Comparison of ENCODE assay signal across 21 cellular contexts in genomic region chr12:11824069-11824468, GRCh38.
DNase-seq lines count a peak whose midpoint lies in the region; ATAC-seq, FAIRE-seq and TF ChIP-seq lines count a peak whose summit lies in the region.
"Had no signal": no experiment of that assay in that cellular context is flagged by ENCODE, and none has a peak within 500 bp of the region (broad histone marks: within the 10 kb centered on the region; RNA-seq: fewer than 3 reads in every experiment).

No MANE protein-coding gene starts in this region.

- no peak overlapping the region; the same call in 1 of the 2 replicates for H4K8ac ChIP-seq in H1 (ENCODE audit: extremely low read depth, insufficient read depth, low read length)

- CTCF ChIA-PET in OCI-LY7 (lab: Charles Lee; ENCODE audit: unreplicated experiment) (no interaction called here), H1 (lab: Charles Lee; ENCODE audit: partially characterized antibody) (no interaction called here)

- no peak for TF ChIP-seq RAD21 in H1 (IDR thresholded peaks at IDR 0.05 in 1 of 2, conservative IDR thresholded peaks at IDR 0.05 in 1 of 2; ENCODE audit: low read depth in 2 of 2, low read length in 2 of 2)

- H3K27ac ChIP-seq in OCI-LY7 (ENCODE audit: low read depth, low read length, poor library complexity, severe bottlenecking): no peak overlapping the region
- H3K27ac ChIP-seq in H1 (ENCODE audit: low read depth, low read length): no peak overlapping the region
- H3K27ac ChIP-seq in smooth muscle cell (ENCODE audit: low read depth): peak overlapping the region; percentile 91
- H3K27ac ChIP-seq: body of pancreas, right atrium auricular region, upper lobe of right lung had no signal

- no peak overlapping the region for H2AFZ ChIP-seq in OCI-LY7 (ENCODE audit: low read length)
- no peak overlapping the region for H2AFZ ChIP-seq in H1 (ENCODE audit: low read length)
- no peak overlapping the region for H2AFZ ChIP-seq in smooth muscle cell (ENCODE audit: low read depth)

- peak overlapping the region; percentile 54 for H3K27ac Mint-ChIP-seq in activated T-cell treated with anti-CD3 and anti-CD28 coated beads, Interleukin-2, amount 50 U/mL, for 24 hours
- H3K27ac Mint-ChIP-seq: CD8-positive, alpha-beta T cell had no signal

- ATAC-seq in activated T-cell treated with anti-CD3 and anti-CD28 coated beads, Interleukin-2, amount 50 U/mL, for 4 hours: no peak
- ATAC-seq in HG03025 (IDR thresholded peaks at IDR 0.05; ENCODE audit: low FRiP score, unreplicated experiment): no peak
- ATAC-seq: body of pancreas; CD8-positive, alpha-beta T cell; left cardiac atrium; upper lobe of right lung had no signal

- no peak overlapping the region for H3K4ac ChIP-seq in H1 (replicated peaks; ENCODE audit: insufficient read length, low read depth, low read length)

- H3K9ac ChIP-seq in H1 (replicated peaks in 1 of 4; ENCODE audit: extremely low read depth in 1 of 4, low read depth in 3 of 4, low read length in 3 of 4) (no peak overlapping the region; a peak in 1 of 7 replicates), smooth muscle cell (ENCODE audit: low read depth) (no peak overlapping the region)

- FAIRE-seq in H1 (lab: Jason Lieb, UNC): no peak
- FAIRE-seq: H54 had no signal

- no peaks in the 10 kb centered on the region for H3K9me2 ChIP-seq in OCI-LY7 (ENCODE audit: insufficient read depth, low read length)

- H3K18ac ChIP-seq in H1 (ENCODE audit: extremely low read depth, low read length): no peak overlapping the region

- no peak overlapping the region for H4K91ac ChIP-seq in H1 (replicated peaks; ENCODE audit: insufficient read length, low read length)

- H3K4me3 Mint-ChIP-seq in activated T-cell treated with anti-CD3 and anti-CD28 coated beads, Interleukin-2, amount 50 U/mL, for 24 hours: no peak overlapping the region
- H3K4me3 Mint-ChIP-seq in activated T-cell treated with anti-CD3 and anti-CD28 coated beads, Interleukin-2, amount 50 U/mL, for 4 hours: no peak overlapping the region
- H3K4me3 Mint-ChIP-seq: CD8-positive, alpha-beta T cell had no signal

- H3K4me3 ChIP-seq in OCI-LY7 (ENCODE audit: low read depth, low read length, poor library complexity, severe bottlenecking): no peak overlapping the region
- no peak overlapping the region for H3K4me3 ChIP-seq in H1 (ENCODE audit: extremely low read depth in 1 of 4, insufficient read depth in 2 of 4, low read depth in 3 of 4, low read length in 4 of 4)
- no peak overlapping the region for H3K4me3 ChIP-seq in smooth muscle cell
- H3K4me3 ChIP-seq: body of pancreas, right atrium auricular region, stomach, upper lobe of right lung had no signal

- no TSS peak for BruUV-seq in OCI-LY7 (replicated peaks; lab: Mats Ljungman, UMichigan)

- no peak overlapping the region for H2BK120ac ChIP-seq in H1 (replicated peaks; ENCODE audit: low read depth, low read length)

- H3K4me2 ChIP-seq in OCI-LY7 (ENCODE audit: low read length) (0 out of 2 replicates have a peak overlapping the region, but pooled peaks have one; percentile 61), H1 (ENCODE audit: insufficient read depth in 1 of 2, low read depth in 2 of 2, low read length in 2 of 2) (no peak overlapping the region), smooth muscle cell (no peak overlapping the region)

- H2BK5ac ChIP-seq in H1 (ENCODE audit: low read depth, low read length): no peak overlapping the region

- peaks cover 50% of the 10 kb centered on the region for H3K36me3 Mint-ChIP-seq in activated T-cell treated with anti-CD3 and anti-CD28 coated beads, Interleukin-2, amount 50 U/mL, for 24 hours (ENCODE audit: low read depth)
- H3K36me3 Mint-ChIP-seq in activated T-cell treated with anti-CD3 and anti-CD28 coated beads, Interleukin-2, amount 50 U/mL, for 4 hours (ENCODE audit: insufficient read depth): peaks cover 27% of the 10 kb centered on the region

- H4K20me1 ChIP-seq in OCI-LY7 (ENCODE audit: insufficient read depth, low read length): no peaks in the 10 kb centered on the region
- H4K20me1 ChIP-seq in H1 (replicated peaks in 1 of 2; ENCODE audit: control insufficient read depth in 1 of 2, insufficient read depth in 2 of 2, low read length in 2 of 2): no peaks in the 10 kb centered on the region
- H4K20me1 ChIP-seq in smooth muscle cell (ENCODE audit: low read depth): peaks cover 6% of the 10 kb centered on the region

- intact Hi-C loops in OCI-LY7 (cut with micrococcal nuclease; ENCODE audit: unreplicated experiment): no loop called here

- no peak for DNase-seq in activated T-cell treated with anti-CD3 and anti-CD28 coated beads, Interleukin-2, amount 50 U/mL, for 24 hours
- DNase-seq in activated T-cell treated with anti-CD3 and anti-CD28 coated beads, Interleukin-2, amount 50 U/mL, for 4 hours: no peak
- DNase-seq in OCI-LY7 (ENCODE audit: low spot score): no peak
- DNase-seq in H1 (ENCODE audit: low read depth in 1 of 2, low spot score in 2 of 2): no peak
- DNase-seq in smooth muscle cell (lab: John Stamatoyannopoulos, UW; ENCODE audit: unreplicated experiment): no peak
- DNase-seq in AG08396 (ENCODE audit: low spot score): no peak
- no peak for DNase-seq in KG1 (lab: John Stamatoyannopoulos, UW)
- DNase-seq: activated CD8-positive, alpha-beta memory T cell treated with anti-CD3 and anti-CD28 coated beads, Interleukin-2, amount 50 U/mL, for 48 hours; activated naive CD4-positive, alpha-beta T cell treated with anti-CD3 and anti-CD28 coated beads, Interleukin-2, amount 50 U/mL, for 16 hours; body of pancreas; CD8-positive, alpha-beta T cell; DMS53; left cardiac atrium; NCI-H187 treated with DMSO at 0.1 percent for 48 hours; Right ventricle myocardium superior; stomach; upper lobe of right lung had no signal

- no peaks in the 10 kb centered on the region for H3K27me3 Mint-ChIP-seq in activated T-cell treated with anti-CD3 and anti-CD28 coated beads, Interleukin-2, amount 50 U/mL, for 24 hours
- H3K27me3 Mint-ChIP-seq in activated T-cell treated with anti-CD3 and anti-CD28 coated beads, Interleukin-2, amount 50 U/mL, for 4 hours (ENCODE audit: low read depth): no peaks in the 10 kb centered on the region
- H3K27me3 Mint-ChIP-seq: IgD-negative memory B cell had no signal

- no peak for TF ChIP-seq EP300 in H1 (IDR thresholded peaks at IDR 0.05; ENCODE audit: borderline replicate concordance in 1 of 2, low read depth in 2 of 2, low read length in 2 of 2)

- TF ChIP-seq CTCF in OCI-LY7 (conservative IDR thresholded peaks at IDR 0.05; ENCODE audit: low read length): no peak
- TF ChIP-seq CTCF in H1 (IDR thresholded peaks at IDR 0.05; ENCODE audit: control extremely low read depth in 1 of 3, insufficient read depth in 1 of 3, low read depth in 1 of 3, low read length in 3 of 3): no peak
- TF ChIP-seq CTCF in smooth muscle cell (IDR thresholded peaks at IDR 0.05; ENCODE audit: borderline replicate concordance, insufficient read depth, poor library complexity, severe bottlenecking): no peak

- H3K79me1 ChIP-seq in H1 (ENCODE audit: low read depth, low read length): 0 out of 2 replicates have a peak, but pooled peaks cover 2% of the 10 kb centered on the region

- H3K4me1 Mint-ChIP-seq in activated T-cell treated with anti-CD3 and anti-CD28 coated beads, Interleukin-2, amount 50 U/mL, for 24 hours (ENCODE audit: low read depth): peaks cover 51% of the 10 kb centered on the region
- H3K4me1 Mint-ChIP-seq in activated T-cell treated with anti-CD3 and anti-CD28 coated beads, Interleukin-2, amount 50 U/mL, for 4 hours (ENCODE audit: low read depth): peaks cover 47% of the 10 kb centered on the region

- H4K5ac ChIP-seq in H1 (ENCODE audit: insufficient read length, low read depth, low read length): no peak overlapping the region

- POLR2A ChIA-PET in OCI-LY7 (lab: Charles Lee): no interaction called here
- POLR2A ChIA-PET in H1 (lab: Charles Lee; ENCODE audit: partially characterized antibody): no interaction called here

- peaks cover 23% of the 10 kb centered on the region for H3F3A ChIP-seq in smooth muscle cell (ENCODE audit: low read depth)

- H3K23me2 ChIP-seq in H1 (ENCODE audit: low read depth, low read length): no peaks in the 10 kb centered on the region

- no peaks in the 10 kb centered on the region for H3K9me3 Mint-ChIP-seq in activated T-cell treated with anti-CD3 and anti-CD28 coated beads, Interleukin-2, amount 50 U/mL, for 24 hours
- peaks cover 4% of the 10 kb centered on the region for H3K9me3 Mint-ChIP-seq in activated T-cell treated with anti-CD3 and anti-CD28 coated beads, Interleukin-2, amount 50 U/mL, for 4 hours
- H3K9me3 Mint-ChIP-seq: CD8-positive, alpha-beta T cell had no signal

- no peak overlapping the region for H2BK12ac ChIP-seq in H1 (ENCODE audit: low read depth, low read length)

- H2BK15ac ChIP-seq in H1 (ENCODE audit: low read length): 0 out of 2 replicates have a peak overlapping the region, but pooled peaks have one; percentile 40

- TF ChIP-seq POLR2A in H1 (IDR thresholded peaks at IDR 0.05; ENCODE audit: control extremely low read depth in 1 of 2, low read depth in 2 of 2, low read length in 2 of 2): no peak

- no peak overlapping the region for H2BK20ac ChIP-seq in H1 (ENCODE audit: low read length)

- H3K79me2 ChIP-seq in OCI-LY7 (ENCODE audit: insufficient read depth, low read depth, low read length) (no peaks in the 10 kb centered on the region), H1 (ENCODE audit: control insufficient read depth in 1 of 2, insufficient read depth in 2 of 2, low read length in 2 of 2) (no peaks in the 10 kb centered on the region), smooth muscle cell (ENCODE audit: low read depth) (peaks cover 27% of the 10 kb centered on the region)

- H3K36me3 ChIP-seq in OCI-LY7 (ENCODE audit: insufficient read depth, low read length) (no peaks in the 10 kb centered on the region; the same call in 1 of the 2 replicates), H1 (ENCODE audit: control insufficient read depth in 2 of 4, insufficient read depth in 4 of 4, low read length in 3 of 4) (no peaks in the 10 kb centered on the region), smooth muscle cell (ENCODE audit: low read depth) (peaks cover 2% of the 10 kb centered on the region)
- H3K36me3 ChIP-seq: right atrium auricular region, upper lobe of right lung had no signal

- H3K4me1 ChIP-seq in OCI-LY7 (ENCODE audit: insufficient read depth, low read length, poor library complexity, severe bottlenecking) (peaks cover 62% of the 10 kb centered on the region), H1 (replicated peaks in 1 of 4; ENCODE audit: control insufficient read depth in 3 of 4, insufficient read depth in 4 of 4, low read length in 3 of 4) (peaks cover 13 to 31% (median 17%) of the 10 kb centered on the region in 4 experiments; a peak in 6 of 7 replicates), smooth muscle cell (ENCODE audit: low read depth) (peaks cover 58% of the 10 kb centered on the region)

- H2AK5ac ChIP-seq in H1 (ENCODE audit: low read depth, low read length): no peak overlapping the region

- H3K9me3 ChIP-seq in OCI-LY7 (ENCODE audit: low read length): no peaks in the 10 kb centered on the region
- no peaks in the 10 kb centered on the region for H3K9me3 ChIP-seq in H1 (ENCODE audit: insufficient read depth in 2 of 2, low read depth in 1 of 2, low read length in 1 of 2)
- no peaks in the 10 kb centered on the region for H3K9me3 ChIP-seq in smooth muscle cell (replicated peaks; ENCODE audit: low read depth)
- H3K9me3 ChIP-seq: body of pancreas, right atrium auricular region, stomach, upper lobe of right lung had no signal

- H3K14ac ChIP-seq in H1 (ENCODE audit: insufficient read length): no peak overlapping the region

- H3K27me3 ChIP-seq in H1 (replicated peaks in 1 of 4; ENCODE audit: control insufficient read depth in 3 of 4, extremely low read depth in 1 of 4, insufficient read depth in 3 of 4, low read length in 3 of 4) (no peaks in the 10 kb centered on the region), smooth muscle cell (ENCODE audit: low read depth) (no peaks in the 10 kb centered on the region)
- H3K27me3 ChIP-seq: body of pancreas, right atrium auricular region, stomach, upper lobe of right lung had no signal

- WGBS in H1 (ENCODE audit: extremely low coverage in 1 of 2, insufficient coverage in 1 of 2, insufficient read length in 1 of 2, insufficient replicate concordance in 2 of 2, low coverage in 1 of 2, low lambda C conversion rate in 2 of 2, missing lambda C conversion rate in 1 of 2), 2 experiments: 87% methylated on average over 7 of the region's 7 CpGs; no CpG with 5 or more reads in 1 of the 2 experiments
- WGBS in smooth muscle cell (ENCODE audit: low lambda C conversion rate): 95% methylated on average over 7 of the region's 7 CpGs

- no peak overlapping the region for H3K56ac ChIP-seq in H1 (replicated peaks; ENCODE audit: insufficient read length, low read depth, low read length)

- no peak overlapping the region for H3K23ac ChIP-seq in H1 (ENCODE audit: insufficient read length)
